ENCODE assay signal across 1 cellular context in the genomic region with DNA sequence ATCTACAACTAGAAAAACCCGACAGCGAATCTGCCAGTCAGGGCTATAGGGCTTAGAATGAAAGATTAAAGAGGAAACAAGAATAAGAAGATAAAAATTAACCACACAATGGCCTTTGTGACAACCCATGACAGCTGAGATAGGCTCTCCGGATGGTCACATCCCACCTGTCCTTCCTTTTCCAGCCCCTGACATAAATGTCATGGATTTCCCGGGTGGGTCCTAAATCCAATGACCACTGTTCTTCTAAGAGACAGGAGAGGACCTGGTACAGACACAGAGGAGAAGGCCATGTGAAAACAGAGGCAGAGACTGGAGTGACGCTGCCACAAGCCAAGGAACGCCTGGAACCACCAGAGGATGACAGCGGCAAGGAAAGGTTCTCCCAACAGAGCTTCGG.
TF ChIP-seq lines count a peak whose summit lies in the region.

No MANE protein-coding gene starts in this region.

TF ChIP-seq in PFSK-1, 5 proteins besides CTCF, POLR2A, EP300 and RAD21:
- TF ChIP-seq, protein P1, sequence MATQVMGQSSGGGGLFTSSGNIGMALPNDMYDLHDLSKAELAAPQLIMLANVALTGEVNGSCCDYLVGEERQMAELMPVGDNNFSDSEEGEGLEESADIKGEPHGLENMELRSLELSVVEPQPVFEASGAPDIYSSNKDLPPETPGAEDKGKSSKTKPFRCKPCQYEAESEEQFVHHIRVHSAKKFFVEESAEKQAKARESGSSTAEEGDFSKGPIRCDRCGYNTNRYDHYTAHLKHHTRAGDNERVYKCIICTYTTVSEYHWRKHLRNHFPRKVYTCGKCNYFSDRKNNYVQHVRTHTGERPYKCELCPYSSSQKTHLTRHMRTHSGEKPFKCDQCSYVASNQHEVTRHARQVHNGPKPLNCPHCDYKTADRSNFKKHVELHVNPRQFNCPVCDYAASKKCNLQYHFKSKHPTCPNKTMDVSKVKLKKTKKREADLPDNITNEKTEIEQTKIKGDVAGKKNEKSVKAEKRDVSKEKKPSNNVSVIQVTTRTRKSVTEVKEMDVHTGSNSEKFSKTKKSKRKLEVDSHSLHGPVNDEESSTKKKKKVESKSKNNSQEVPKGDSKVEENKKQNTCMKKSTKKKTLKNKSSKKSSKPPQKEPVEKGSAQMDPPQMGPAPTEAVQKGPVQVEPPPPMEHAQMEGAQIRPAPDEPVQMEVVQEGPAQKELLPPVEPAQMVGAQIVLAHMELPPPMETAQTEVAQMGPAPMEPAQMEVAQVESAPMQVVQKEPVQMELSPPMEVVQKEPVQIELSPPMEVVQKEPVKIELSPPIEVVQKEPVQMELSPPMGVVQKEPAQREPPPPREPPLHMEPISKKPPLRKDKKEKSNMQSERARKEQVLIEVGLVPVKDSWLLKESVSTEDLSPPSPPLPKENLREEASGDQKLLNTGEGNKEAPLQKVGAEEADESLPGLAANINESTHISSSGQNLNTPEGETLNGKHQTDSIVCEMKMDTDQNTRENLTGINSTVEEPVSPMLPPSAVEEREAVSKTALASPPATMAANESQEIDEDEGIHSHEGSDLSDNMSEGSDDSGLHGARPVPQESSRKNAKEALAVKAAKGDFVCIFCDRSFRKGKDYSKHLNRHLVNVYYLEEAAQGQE (IDR thresholded peaks at IDR 0.05; ENCODE audit: insufficient read depth in 1 of 2, low read depth in 2 of 2, low read length in 2 of 2), result no peak
- TF ChIP-seq SIN3A (IDR thresholded peaks at IDR 0.05; ENCODE audit: borderline replicate concordance, insufficient read depth, low read length), result peak; percentile 80; the same call in 1 of the 2 replicates
